In genomic region chr11:58577441-58578135, GRCh38 we compare ENCODE assay signal across 8 cellular contexts. TPM values are rescaled to one million over a fixed set of nuclear protein-coding genes. Genes with fewer than 3 reads are reported as not detected.
DNase-seq lines count a peak whose midpoint lies in the region; ATAC-seq and TF ChIP-seq lines count a peak whose summit lies in the region.

No MANE protein-coding gene starts in this region.

- intact Hi-C loops in testis (cut with DNase I; ENCODE audit: low total_unique reads): no loop called here

- H3K9ac ChIP-seq in OCI-LY1 (ENCODE audit: low read length): peak overlapping the region; percentile 92

- TF ChIP-seq CTCF in OCI-LY1 (IDR thresholded peaks at IDR 0.05; ENCODE audit: low read length) (no peak), fibroblast of mammary gland (conservative IDR thresholded peaks at IDR 0.05; ENCODE audit: control insufficient read depth, insufficient read depth, low read depth, low read length) (no peak), neutrophil (IDR thresholded peaks at IDR 0.05) (no peak), testis (IDR thresholded peaks at IDR 0.05) (no peak)

- peak; percentile 57 for TF ChIP-seq POLR2A in testis (IDR thresholded peaks at IDR 0.05)

- 0 to 1% methylated on average over 17 to 22 of the region's 22 CpGs for WGBS in testis, 2 donors

- H3K9me3 ChIP-seq in OCI-LY1 (ENCODE audit: low read length) (no peaks in the 10 kb centered on the region), neutrophil (no peaks in the 10 kb centered on the region), testis (no peaks in the 10 kb centered on the region)

- H3K36me3 ChIP-seq in OCI-LY1 (ENCODE audit: insufficient read depth, low read length) (peaks cover 17% of the 10 kb centered on the region), neutrophil (no peaks in the 10 kb centered on the region), testis (ENCODE audit: low read depth, missing control alignments) (no peaks in the 10 kb centered on the region)

- no peak overlapping the region for H2AFZ ChIP-seq in OCI-LY1 (ENCODE audit: low read length)

- peak overlapping the region; percentile 73 for H3K4me3 ChIP-seq in OCI-LY1 (ENCODE audit: low read depth, low read length, poor library complexity, severe bottlenecking)
- H3K4me3 ChIP-seq in fibroblast of mammary gland (ENCODE audit: control insufficient read depth, low read depth, low read length): peak overlapping the region; percentile 95
- H3K4me3 ChIP-seq in neutrophil (ENCODE audit: low read depth in 1 of 2, low read length in 1 of 2): peak overlapping the region; percentile 75 to 99
- peak overlapping the region; percentile 95 to 100 for H3K4me3 ChIP-seq in testis

- peaks cover 67% of the 10 kb centered on the region for H3K79me2 ChIP-seq in OCI-LY1 (ENCODE audit: insufficient read depth, low read length)

- H3K4me1 ChIP-seq in OCI-LY1 (ENCODE audit: insufficient read depth, low read length, severe bottlenecking) (peaks cover 58% of the 10 kb centered on the region), neutrophil (ENCODE audit: control insufficient read depth in 1 of 2, insufficient read depth in 1 of 2, low read depth in 1 of 2, low read length in 1 of 2) (peaks cover 55 to 62% of the 10 kb centered on the region in 2 experiments), testis (peaks cover 31% of the 10 kb centered on the region)

- H3K4me2 ChIP-seq in OCI-LY1 (ENCODE audit: low read length): peak overlapping the region; percentile 95

- peak; percentile 84 for DNase-seq in A172 (ENCODE audit: low spot score)
- DNase-seq in activated T-cell treated with anti-CD3 and anti-CD28 coated beads, Interleukin-2, amount 50 U/mL, for 1 hour: peak; percentile 82
- peak; percentile 91 for DNase-seq in fibroblast of mammary gland (ENCODE audit: low read depth)
- DNase-seq in testis: peak; percentile 63

- ATAC-seq in GM18519 (IDR thresholded peaks at IDR 0.05; ENCODE audit: low FRiP score, unreplicated experiment) (peak; percentile 35), HG03060 (IDR thresholded peaks at IDR 0.05; ENCODE audit: low read depth, unreplicated experiment) (peak; percentile 37)

- H3K27ac ChIP-seq in OCI-LY1 (ENCODE audit: low read depth, low read length, poor library complexity, severe bottlenecking) (peak overlapping the region; percentile 99), neutrophil (peak overlapping the region; percentile 98), testis (peak overlapping the region; percentile 99 to 100)

- H4K20me1 ChIP-seq in OCI-LY1 (ENCODE audit: insufficient read depth, low read length): no peaks in the 10 kb centered on the region

- H3F3A ChIP-seq in OCI-LY1 (ENCODE audit: insufficient read depth, low read length): 0 out of 2 replicates have a peak, but pooled peaks cover 3% of the 10 kb centered on the region

- H3K27me3 ChIP-seq in OCI-LY1 (ENCODE audit: insufficient read depth, low read length): no peaks in the 10 kb centered on the region
- no peaks in the 10 kb centered on the region for H3K27me3 ChIP-seq in neutrophil
- no peaks in the 10 kb centered on the region for H3K27me3 ChIP-seq in testis

- no peaks in the 10 kb centered on the region for H3K9me2 ChIP-seq in OCI-LY1 (ENCODE audit: low read depth, low read length)

RNA-seq across cellular contexts. Expression of gene ZFP91, which starts 1.3 kb away (rescaled TPM):
- total RNA-seq in A172 (2014; rRNA removed; shearing (Covaris generic)): 49.2 and 60.5 TPM in 2 replicates
- total RNA-seq in testis: 100 to 1,000 TPM in 1 of 2 donors, 10 to 100 TPM in 1; 99.0 to 126 TPM
- 215 TPM for polyA plus RNA-seq in testis (ENCODE audit: insufficient read depth, low read depth, low replicate concordance)

RNA-seq across cellular contexts. Expression of gene LPXN, which starts 1.9 kb away (rescaled TPM):
- 0.84 and 1.8 TPM in 2 replicates for total RNA-seq in A172 (2014; rRNA removed; shearing (Covaris generic))
- total RNA-seq in testis: 10 to 100 TPM; 15.8 to 17.3 TPM
- 14.5 TPM for polyA plus RNA-seq in testis (ENCODE audit: insufficient read depth, low read depth, low replicate concordance)

RNA-seq across cellular contexts. Expression of gene CNTF, which starts 44.9 kb away (rescaled TPM):
- total RNA-seq in A172 (2014; rRNA removed; shearing (Covaris generic)): 0.07 and 0.41 TPM in 2 replicates
- total RNA-seq in testis: 1 to 10 TPM; 1.3 to 1.6 TPM
- 1.0 TPM for polyA plus RNA-seq in testis (ENCODE audit: insufficient read depth, low read depth, low replicate concordance)

Comparison
In these comparisons a context has a peak if more than half of its experiments do, and no peak if none do; other contexts are left out.
1. Peak in every context shown above with its lines: DNase-seq, ATAC-seq, H3K4me3 ChIP-seq and H3K27ac ChIP-seq.